11 cellular contexts compared by ENCODE assay signal in the genomic region with DNA sequence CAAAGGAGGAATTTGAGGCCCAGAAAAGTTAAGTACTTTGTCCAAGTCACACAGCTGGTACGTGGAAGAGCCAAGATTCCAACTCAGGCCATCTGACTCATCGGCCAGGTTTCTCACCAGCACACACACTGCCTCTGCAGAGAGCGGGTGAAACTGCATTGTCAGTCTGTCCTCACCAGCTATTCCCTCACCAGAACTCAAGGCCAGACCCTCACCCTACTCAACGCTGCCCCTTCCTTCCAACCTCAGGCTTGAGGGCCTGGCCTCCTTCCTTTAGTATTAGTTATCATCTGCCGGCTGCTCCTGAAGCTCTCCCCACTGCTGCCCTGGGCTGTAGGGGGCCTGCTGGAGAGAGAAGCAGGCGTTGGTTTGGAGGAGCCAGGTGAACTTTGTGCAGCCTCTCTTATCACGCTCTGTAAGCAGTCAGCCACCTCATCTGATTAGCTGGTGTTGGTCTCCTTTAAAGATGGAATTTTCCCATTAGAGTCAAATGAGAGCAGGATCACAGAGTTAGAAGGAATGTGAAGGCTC. TPM values are rescaled to one million over a fixed set of nuclear protein-coding genes. Genes with fewer than 3 reads are reported as not detected.
DNase-seq lines count a peak whose midpoint lies in the region; ATAC-seq and TF ChIP-seq lines count a peak whose summit lies in the region.
"Had no signal": no experiment of that assay in that cellular context is flagged by ENCODE, and none has a peak within 500 bp of the region (broad histone marks: within the 10 kb centered on the region; RNA-seq: fewer than 3 reads in every experiment).

No MANE protein-coding gene starts in this region.

- H3K9me3 Mint-ChIP-seq in Calu3 (ENCODE audit: low read depth, unreplicated experiment), result no peaks in the 10 kb centered on the region
- H3K9me3 Mint-ChIP-seq: activated naive CD4-positive, alpha-beta T cell treated with anti-CD3 and anti-CD28 coated beads, Interleukin-2, amount 50 U/mL, for 72 hours; CD4-positive, alpha-beta T cell; IgD-negative memory B cell had no signal

- peak overlapping the region; percentile 58 for H3K27ac Mint-ChIP-seq in Calu3 (ENCODE audit: unreplicated experiment)
- H3K27ac Mint-ChIP-seq: activated naive CD4-positive, alpha-beta T cell treated with anti-CD3 and anti-CD28 coated beads, Interleukin-2, amount 50 U/mL, for 72 hours; CD4-positive, alpha-beta T cell; IgD-negative memory B cell had no signal

- H3K36me3 ChIP-seq in mucosa of descending colon (ENCODE audit: low read depth), result no peaks in the 10 kb centered on the region

- peaks cover 25% of the 10 kb centered on the region for H3K27me3 Mint-ChIP-seq in Calu3 (ENCODE audit: unreplicated experiment)

- peak; percentile 48 for DNase-seq in Calu3
- peak; percentile 79 for DNase-seq in NCI-H226
- DNase-seq in dermis blood vessel endothelial cell, result peak; percentile 15
- DNase-seq in mucosa of descending colon, result peak in 1 of 3 donors; percentile 54
- DNase-seq in stimulated activated naive CD4-positive, alpha-beta T cell treated with Interleukin-2 at 50 U/mL for 16 hours (lab: John Stamatoyannopoulos, UW), result no peak
- no peak for DNase-seq in NCI-H1436 treated with DMSO at 0.1 percent for 48 hours (lab: John Stamatoyannopoulos, UW)
- no peak for DNase-seq in COLO668 (lab: John Stamatoyannopoulos, UW; ENCODE audit: unreplicated experiment)
- DNase-seq: CD4-positive, alpha-beta T cell had no signal

- TF ChIP-seq CTCF in Calu3 (IDR thresholded peaks at IDR 0.05; ENCODE audit: unreplicated experiment), result no peak
- no peak for TF ChIP-seq CTCF in mucosa of descending colon (IDR thresholded peaks at IDR 0.05)

- H3K4me3 Mint-ChIP-seq in Calu3 (ENCODE audit: low read depth, unreplicated experiment), result no peak overlapping the region
- H3K4me3 Mint-ChIP-seq: CD4-positive, alpha-beta T cell had no signal

- peak; percentile 82 for ATAC-seq in mucosa of descending colon
- no peak for ATAC-seq in GM18873 (IDR thresholded peaks at IDR 0.05; ENCODE audit: low FRiP score, unreplicated experiment)
- ATAC-seq: activated naive CD4-positive, alpha-beta T cell treated with anti-CD3 and anti-CD28 coated beads, Interleukin-2, amount 50 U/mL, for 72 hours had no signal

- no TSS peak for BruUV-seq in Calu3 (replicated peaks; lab: Mats Ljungman, UMichigan)

- no peaks in the 10 kb centered on the region for H3K9me3 ChIP-seq in mucosa of descending colon

- CTCF ChIA-PET in Calu3 (lab: Charles Lee), result interaction anchor here (0.7 to 5.1 kb wide), 9 partner anchors 12 to 838 kb away, joined by 3 to 64 read pairs (median 5); no protein-coding TSS in a partner anchor

- intact Hi-C loops in Calu3 (cut with micrococcal nuclease; ENCODE audit: unreplicated experiment), result loop anchor here (5.0 kb wide), 1 partner anchor 99 kb away; no protein-coding TSS in a partner anchor
- intact Hi-C loops in mucosa of descending colon (cut with DNase I, micrococcal nuclease), result loop anchor here in 1 of 2 donors (5.0 kb wide), 1 partner anchor 144 kb away; no protein-coding TSS in a partner anchor

- H3K36me3 Mint-ChIP-seq in Calu3 (ENCODE audit: insufficient read depth, unreplicated experiment), result no peaks in the 10 kb centered on the region
- H3K36me3 Mint-ChIP-seq: activated naive CD4-positive, alpha-beta T cell treated with anti-CD3 and anti-CD28 coated beads, Interleukin-2, amount 50 U/mL, for 72 hours had no signal

- H3K4me3 ChIP-seq in mucosa of descending colon, result no peak overlapping the region

- H3K4me1 Mint-ChIP-seq in Calu3 (ENCODE audit: low read depth, unreplicated experiment), result peaks cover 12% of the 10 kb centered on the region

- peaks cover 10% of the 10 kb centered on the region for H3K4me1 ChIP-seq in mucosa of descending colon (ENCODE audit: low read depth)

RNA-seq across cellular contexts. Expression of a gene that starts 16.6 kb away (rescaled TPM):
- total RNA-seq in Calu3 (2022), result 34.8 and 39.5 TPM in 2 replicates
- total RNA-seq in dermis blood vessel endothelial cell, result 1.4 TPM in 2 replicates
- total RNA-seq in mucosa of descending colon, result 10 to 100 TPM; 15.0 to 41.7 (median 30.8) TPM

RNA-seq across cellular contexts. Expression of a gene that starts 60.0 kb away (rescaled TPM):
- total RNA-seq in Calu3 (2022) (0.76 and 2.5 TPM in 2 replicates), dermis blood vessel endothelial cell (1.1 and 1.4 TPM in 2 replicates), mucosa of descending colon (10 to 100 TPM in 2 of 3 donors, 1 to 10 TPM in 1; 4.8 to 12.6 (median 10.8) TPM)

Comparison
In these comparisons a context has a peak if more than half of its experiments do, and no peak if none do; other contexts are left out.
1. DNase-seq: peak in Calu3 (single experiment), NCI-H226 (single experiment) and dermis blood vessel endothelial cell (single experiment); none in stimulated activated naive CD4-positive, alpha-beta T cell treated with Interleukin-2 at 50 U/mL for 16 hours (single experiment), NCI-H1436 treated with DMSO at 0.1 percent for 48 hours (single experiment) and COLO668 (single experiment).